ENCODE assay signal across 9 cellular contexts in the genomic region with DNA sequence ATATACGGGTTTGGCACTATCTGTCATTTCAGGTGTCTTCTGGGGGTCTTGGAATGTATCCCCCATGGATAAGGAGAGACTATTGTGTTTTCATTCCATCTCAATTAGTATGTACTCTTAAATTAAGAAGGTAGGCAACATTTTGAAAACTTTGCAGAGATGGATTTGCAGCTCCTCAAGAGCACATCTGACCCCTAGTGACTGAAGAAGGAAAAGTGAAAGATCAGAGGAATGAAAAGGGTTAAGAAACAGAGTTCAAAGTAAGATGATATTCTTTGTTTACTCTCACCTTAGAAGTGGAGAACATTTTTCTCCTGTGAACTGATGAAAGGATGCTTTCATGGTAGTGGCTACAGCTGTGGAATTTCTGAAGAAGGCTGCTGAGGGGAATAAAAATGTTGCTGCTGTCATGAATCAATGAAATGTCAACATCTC. TPM values are rescaled to one million over a fixed set of nuclear protein-coding genes. Genes with fewer than 3 reads are reported as not detected.
DNase-seq lines count a peak whose midpoint lies in the region; ATAC-seq, FAIRE-seq and TF ChIP-seq lines count a peak whose summit lies in the region.
"Had no signal": no experiment of that assay in that cellular context is flagged by ENCODE, and none has a peak within 500 bp of the region (broad histone marks: within the 10 kb centered on the region; RNA-seq: fewer than 3 reads in every experiment).

No MANE protein-coding gene starts in this region.

- no peak for FAIRE-seq in GM12878 (lab: Jason Lieb, UNC)

- peaks cover 31% of the 10 kb centered on the region for H3K4me1 Mint-ChIP-seq in mesothelial cell of epicardium

- no peak for TF ChIP-seq POLR2A in GM12878 (IDR thresholded peaks at IDR 0.05; ENCODE audit: low read depth, low read length)

- H3K36me3 Mint-ChIP-seq in mesothelial cell of epicardium = peaks cover 17% of the 10 kb centered on the region

- no peak for TF ChIP-seq EP300 in GM12878 (IDR thresholded peaks at IDR 0.05; ENCODE audit: borderline replicate concordance in 1 of 2, control insufficient read depth in 1 of 2, low read depth in 2 of 2, low read length in 2 of 2)

- H3K4me2 ChIP-seq in GM12878 (ENCODE audit: control insufficient read depth, insufficient read depth) = no peak overlapping the region
- H3K4me2 ChIP-seq: BLaER1 treated with 17β-estradiol and CSF1 and Interleukin-3, amounts not matched to agents 10 nM and 100 nM had no signal

- no peaks in the 10 kb centered on the region for H4K20me1 ChIP-seq in GM12878 (ENCODE audit: control insufficient read depth, insufficient read depth)
- H4K20me1 ChIP-seq: BLaER1 treated with 17β-estradiol and CSF1 and Interleukin-3, amounts not matched to agents 10 nM and 100 nM had no signal

- SMC1A ChIA-PET in GM12878 (lab: Charles Lee; ENCODE audit: uncharacterized antibody, unreplicated experiment) = interaction anchor here (1.0 to 3.0 kb wide), 4 partner anchors 27 to 128 kb away, joined by 3 to 9 read pairs (median 4); no protein-coding TSS in a partner anchor

- DNase-seq in NCI-H1436 (lab: John Stamatoyannopoulos, UW) = peak; percentile 5
- no peak for DNase-seq in NCI-H1436 treated with DMSO at 0.1 percent for 48 hours (lab: John Stamatoyannopoulos, UW)
- DNase-seq in GM12878 (ENCODE audit: low read depth, low spot score) = no peak
- DNase-seq in mesothelial cell of epicardium (ENCODE audit: low spot score in 2 of 2, unreplicated experiment in 2 of 2) = no peak
- DNase-seq in activated gamma-delta T cell treated with Interleukin-2 at 50 U/mL for 16 hours = no peak

- TF ChIP-seq CTCF in LNCAP (IDR thresholded peaks at IDR 0.05) (peak; percentile 60), GM12878 (IDR thresholded peaks at IDR 0.05 in 2 of 3, conservative IDR thresholded peaks at IDR 0.05 in 1 of 3; ENCODE audit: control insufficient read depth in 2 of 3, extremely low read depth in 1 of 3, insufficient read depth in 1 of 3, low read depth in 3 of 3, low read length in 3 of 3) (peak; percentile 27 to 55 (median 52); a peak in 5 of 6 replicates), mesothelial cell of epicardium (IDR thresholded peaks at IDR 0.05; ENCODE audit: unreplicated experiment) (peak; percentile 23)

- peak; percentile 77 for TF ChIP-seq RAD21 in GM12878 (IDR thresholded peaks at IDR 0.05; ENCODE audit: insufficient read depth, low read depth, low read length)

- H3K27me3 Mint-ChIP-seq in mesothelial cell of epicardium (ENCODE audit: low read depth) = no peaks in the 10 kb centered on the region

- H3K9me3 ChIP-seq in GM12878 (replicated peaks; ENCODE audit: control insufficient read depth, insufficient read depth, low read length) = no peaks in the 10 kb centered on the region
- H3K9me3 ChIP-seq: BLaER1 treated with 17β-estradiol and CSF1 and Interleukin-3, amounts not matched to agents 10 nM and 100 nM had no signal

- no peak overlapping the region for H3K4me3 Mint-ChIP-seq in mesothelial cell of epicardium

- no TSS peak for BruUV-seq in GM12878 (replicated peaks; lab: Mats Ljungman, UMichigan)

- no peaks in the 10 kb centered on the region for H3K4me1 ChIP-seq in GM12878 (ENCODE audit: control insufficient read depth, insufficient read depth, low read length)

- no peak overlapping the region for H3K4me3 ChIP-seq in GM12878
- H3K4me3 ChIP-seq: BLaER1 treated with 17β-estradiol and CSF1 and Interleukin-3, amounts not matched to agents 10 nM and 100 nM had no signal

- RAD21 ChIA-PET in GM12878 (lab: Charles Lee; ENCODE audit: unreplicated experiment) = interaction anchor here (1.2 to 1.8 kb wide), 3 partner anchors 42 to 128 kb away, joined by 3 to 4 read pairs (median 4); no protein-coding TSS in a partner anchor

- CTCF ChIA-PET in GM12878 (lab: Yijun Ruan, JAX) = interaction anchor here (0.7 to 2.2 kb wide), 7 partner anchors 11 to 141 kb away, joined by 3 to 12 read pairs (median 5); no protein-coding TSS in a partner anchor

- H3K36me3 ChIP-seq in GM12878 (ENCODE audit: control insufficient read depth in 2 of 2, insufficient read depth in 2 of 2, low read length in 1 of 2) = no peaks in the 10 kb centered on the region
- H3K36me3 ChIP-seq: BLaER1 treated with 17β-estradiol and CSF1 and Interleukin-3, amounts not matched to agents 10 nM and 100 nM had no signal

- H3K9ac ChIP-seq in GM12878 (ENCODE audit: control insufficient read depth, insufficient read depth, low read length) = no peak overlapping the region
- H3K9ac ChIP-seq: BLaER1 treated with 17β-estradiol and CSF1 and Interleukin-3, amounts not matched to agents 10 nM and 100 nM had no signal

- no peaks in the 10 kb centered on the region for H3K9me3 Mint-ChIP-seq in mesothelial cell of epicardium

- intact Hi-C loops in GM12878 (cut with micrococcal nuclease; ENCODE audit: unreplicated experiment) = loop anchor here (1.0 kb wide), 1 partner anchor 102 kb away; no protein-coding TSS in a partner anchor

- no peaks in the 10 kb centered on the region for H3K27me3 ChIP-seq in GM12878 (replicated peaks in 1 of 2; ENCODE audit: control insufficient read depth in 2 of 2, insufficient read depth in 2 of 2, low read length in 1 of 2)
- H3K27me3 ChIP-seq: BLaER1 treated with 17β-estradiol and CSF1 and Interleukin-3, amounts not matched to agents 10 nM and 100 nM had no signal

- peak overlapping the region; percentile 17 for H3K27ac Mint-ChIP-seq in mesothelial cell of epicardium

- POLR2A ChIA-PET in GM12878 (lab: Charles Lee) = no interaction called here

- 4% methylated on average over 1 of the region's 1 CpG for WGBS in GM12878 (ENCODE audit: insufficient coverage, insufficient replicate concordance, low lambda C conversion rate, missing lambda C conversion rate)

- H3K27ac ChIP-seq in GM12878 (ENCODE audit: control insufficient read depth, insufficient read depth) = no peak overlapping the region
- H3K27ac ChIP-seq: BLaER1 treated with 17β-estradiol and CSF1 and Interleukin-3, amounts not matched to agents 10 nM and 100 nM had no signal

- in situ Hi-C loops in GM12878 (cut with MboI) = no loop called here

- ATAC-seq in GM12878 (peak; percentile 69), GM18520 (IDR thresholded peaks at IDR 0.05; ENCODE audit: unreplicated experiment) (no peak), GM19397 (IDR thresholded peaks at IDR 0.05; ENCODE audit: unreplicated experiment) (no peak)

- H2AFZ ChIP-seq in GM12878 (ENCODE audit: control insufficient read depth, low read depth, low read length) = no peak overlapping the region

- no peaks in the 10 kb centered on the region for H3K79me2 ChIP-seq in GM12878 (ENCODE audit: control insufficient read depth, insufficient read depth, low read length)

TF ChIP-seq in GM12878, 131 proteins besides CTCF, POLR2A, EP300 and RAD21:
- TF ChIP-seq SREBF1 (IDR thresholded peaks at IDR 0.05; ENCODE audit: low read length) (no peak), PAX8 (IDR thresholded peaks at IDR 0.05) (no peak), CREB1 (IDR thresholded peaks at IDR 0.05; ENCODE audit: low read depth) (no peak), ETV6 (conservative IDR thresholded peaks at IDR 0.05 in 1 of 2, IDR thresholded peaks at IDR 0.05 in 1 of 2; ENCODE audit: borderline replicate concordance in 1 of 2, low read depth in 1 of 2) (no peak), SMC3 (IDR thresholded peaks at IDR 0.05; ENCODE audit: borderline replicate concordance, low read length) (peak; percentile 57; the same call in 1 of the 2 replicates), RCOR1 (conservative IDR thresholded peaks at IDR 0.05; ENCODE audit: low read depth, low read length) (no peak), JUNB (IDR thresholded peaks at IDR 0.05) (no peak)

RNA-seq across cellular contexts. Expression of a gene that starts 41.5 kb away (rescaled TPM):
- 0.95 and 1.1 TPM in 2 replicates for total RNA-seq in GM12878 (2013; cell fraction: nucleolus; rRNA removed)
- total RNA-seq in GM12878 (2014; rRNA removed) (0.23 and 0.38 TPM in 2 replicates), GM12878 (2014; rRNA removed; fragmentation: Illumina TruSeq; extraction: Trizol) (0.14 and 0.18 TPM in 2 replicates), GM12878 (2021) (0.33 and 0.35 TPM in 2 replicates), mesothelial cell of epicardium (24.7 to 27.1 TPM (median 26.1 TPM) in 3 replicates)
- polyA plus RNA-seq in GM12878 (2011; ENCODE audit: low read depth) = 0.12 TPM
- polyA plus RNA-seq in GM12878 (2011; rRNA removed) (0.10 TPM in 2 replicates), GM12878 (2014; fragmentation: Illumina TruSeq; extraction: Trizol) (0.16 and 0.21 TPM in 2 replicates), GM12878 (2014; fragmentation: Nextera tagmentation; extraction: Ambion mirVana) (under 1 TPM; 0.03 to 0.07 TPM), GM12878 (2014; rRNA removed) (0.20 TPM in 2 replicates), GM12878 (2016; fragmentation: Nextera tagmentation; extraction: Ambion mirVana) (under 1 TPM; 0.24 to 0.37 TPM)
- polyA plus RNA-seq in GM12878 (2011; cell fraction: cytosol; rRNA removed) = 0.03 and 0.04 TPM in 2 replicates
- polyA plus RNA-seq in GM12878 (2011; cell fraction: nucleus; rRNA removed) = 0.04 and 0.10 TPM in 2 replicates
- polyA plus RNA-seq in GM12878 (2012) = 0.09 and 0.15 TPM in 2 replicates
- 0.10 TPM in 1 of 2 replicates, not detected in the other for polyA minus RNA-seq in GM12878 (2011; rRNA and poly(A)+ RNA removed)
- polyA minus RNA-seq in GM12878 (2011; cell fraction: cytosol; rRNA and poly(A)+ RNA removed) = not detected in 2 replicates
- polyA minus RNA-seq in GM12878 (2011; cell fraction: nucleus; rRNA and poly(A)+ RNA removed) = 0.10 TPM in 1 of 2 replicates, not detected in the other

Comparison
In these comparisons a context has a peak if more than half of its experiments do, and no peak if none do; other contexts are left out.
1. RNA of a gene that starts 41.5 kb away (total RNA-seq): 24.7 to 27.1 TPM in mesothelial cell of epicardium; 0.14 to 1.1 TPM in GM12878; every median in the first group is over 10 times any median in the second.
2. Peak in every context shown above with its lines, with median percentiles within 50 percentile points of each other: CTCF ChIP-seq.